8 cellular contexts compared by ENCODE assay signal in the genomic region with DNA sequence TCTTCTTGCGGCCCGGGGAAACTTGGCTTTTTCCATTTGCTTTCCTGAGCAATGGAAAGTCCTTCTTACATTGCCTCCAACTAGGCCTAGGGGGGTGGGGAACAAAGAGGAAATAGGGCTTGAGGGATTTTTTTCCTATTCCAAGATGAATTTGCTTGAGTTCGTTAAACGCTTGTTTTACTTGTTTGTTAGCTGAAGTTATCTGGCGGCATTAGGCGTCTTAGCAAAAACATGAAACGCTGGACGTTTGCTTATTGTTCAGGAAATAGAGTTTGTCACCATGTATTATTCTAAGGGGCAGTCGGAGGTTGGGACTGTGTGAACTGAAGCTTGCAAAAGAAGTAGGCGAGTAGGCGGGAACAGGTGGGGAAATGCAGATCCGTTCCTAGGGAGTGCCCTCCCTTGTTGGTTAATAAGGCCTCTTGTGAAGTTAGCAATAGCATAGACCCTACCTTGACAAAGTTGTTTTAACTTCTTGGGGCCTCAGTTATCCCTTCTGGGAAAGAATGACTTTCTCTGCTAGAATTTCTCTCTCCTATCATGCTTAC. TPM values are rescaled to one million over a fixed set of nuclear protein-coding genes. Genes with fewer than 3 reads are reported as not detected.
DNase-seq lines count a peak whose midpoint lies in the region; ATAC-seq and TF ChIP-seq lines count a peak whose summit lies in the region.

No MANE protein-coding gene starts in this region.

- peaks cover 15 to 16% of the 10 kb centered on the region in 2 donors for H3K27me3 ChIP-seq in mucosa of rectum (ENCODE audit: control insufficient read depth in 2 of 2, insufficient read depth in 2 of 2, low read length in 2 of 2)

- no peak overlapping the region for H3K27ac ChIP-seq in mucosa of rectum (ENCODE audit: low read depth in 2 of 2, low read length in 2 of 2)

- DNase-seq in AG10803 (ENCODE audit: low read depth): no peak
- DNase-seq in HFF-Myc (ENCODE audit: extremely low read depth, low read depth): no peak
- DNase-seq in sciatic nerve (ENCODE audit: low spot score): no peak
- no peak for DNase-seq in CD1c-positive myeloid dendritic cell (ENCODE audit: extremely low spot score)
- DNase-seq in stimulated activated CD8-positive, alpha-beta memory T cell treated with anti-CD3 and anti-CD28 coated beads, Interleukin-4, amount 100 ng/mL, for 48 hours: no peak

- peaks cover 0 to 3% (median 0%) of the 10 kb centered on the region in 5 experiments for H3K9me3 Mint-ChIP-seq in brain

- peak overlapping the region; percentile 75 to 86 (median 80) for H3K4me3 Mint-ChIP-seq in brain

- H3K36me3 Mint-ChIP-seq in brain: no peaks in the 10 kb centered on the region

- H3K9me3 ChIP-seq in mucosa of rectum (ENCODE audit: control insufficient read depth in 2 of 2, low read length in 2 of 2): no peaks in the 10 kb centered on the region

- H3K27me3 Mint-ChIP-seq in brain: peaks cover 61% of the 10 kb centered on the region

- no peak for TF ChIP-seq CTCF in AG10803 (conservative IDR thresholded peaks at IDR 0.05; ENCODE audit: low read length)
- TF ChIP-seq CTCF in HFF-Myc (IDR thresholded peaks at IDR 0.05; ENCODE audit: low read depth, low read length, missing control alignments): no peak
- TF ChIP-seq CTCF in brain (conservative IDR thresholded peaks at IDR 0.05): no peak

- peaks cover 53% of the 10 kb centered on the region for H3K4me1 Mint-ChIP-seq in brain

- ATAC-seq in sciatic nerve: no peak
- ATAC-seq in GM18870 (IDR thresholded peaks at IDR 0.05; ENCODE audit: unreplicated experiment): no peak

- H3K27ac Mint-ChIP-seq in brain: peak overlapping the region in 3 of 5 experiments; percentile 0 to 55 (median 12)

- H3K36me3 ChIP-seq in mucosa of rectum (ENCODE audit: control insufficient read depth in 2 of 2, insufficient read depth in 2 of 2, low read length in 2 of 2): no peaks in the 10 kb centered on the region

- peak overlapping the region in 1 of 2 donors; percentile 58 for H3K9ac ChIP-seq in mucosa of rectum (ENCODE audit: low read depth in 1 of 2, low read length in 2 of 2)

- peaks cover 26 to 39% of the 10 kb centered on the region in 2 donors for H3K4me1 ChIP-seq in mucosa of rectum (ENCODE audit: control insufficient read depth in 2 of 2, insufficient read depth in 2 of 2, low read length in 2 of 2)

- peak overlapping the region; percentile 77 for H3K4me3 ChIP-seq in AG10803 (ENCODE audit: low read length)
- H3K4me3 ChIP-seq in HFF-Myc (replicated peaks; ENCODE audit: low read depth, low read length): peak overlapping the region; percentile 64
- H3K4me3 ChIP-seq in mucosa of rectum (ENCODE audit: low read length in 2 of 2): peak overlapping the region; percentile 64 to 67

- intact Hi-C loops in sciatic nerve (cut with DNase I): loop anchor here (10.0 kb wide), 2 partner anchors 98 to 238 kb away; no protein-coding TSS in a partner anchor

RNA-seq across cellular contexts. Expression of a gene that starts 1.9 kb away (rescaled TPM):
- polyA plus RNA-seq in brain (ENCODE audit: insufficient read depth, low read depth, low replicate concordance): 21.5 TPM
- total RNA-seq in sciatic nerve: 18.5 TPM
